18 cellular contexts compared by ENCODE assay signal in genomic region chr3:17081520-17081919, GRCh38.
DNase-seq lines count a peak whose midpoint lies in the region; ATAC-seq and TF ChIP-seq lines count a peak whose summit lies in the region.
"Had no signal": no experiment of that assay in that cellular context is flagged by ENCODE, and none has a peak within 500 bp of the region (broad histone marks: within the 10 kb centered on the region; RNA-seq: fewer than 3 reads in every experiment).

No MANE protein-coding gene starts in this region.

- intact Hi-C loops in left ventricle myocardium superior (cut with micrococcal nuclease) = no loop called here
- intact Hi-C loops in gastrocnemius medialis (cut with DNase I; ENCODE audit: low total_unique reads) = no loop called here

- H3K27ac ChIP-seq in gastrocnemius medialis = peak overlapping the region; percentile 62 to 94 (median 79)
- H3K27ac ChIP-seq in coronary artery = no peak overlapping the region
- H3K27ac ChIP-seq: BLaER1 treated with 17β-estradiol and CSF1 and Interleukin-3, amounts not matched to agents 10 nM and 100 nM; KMS-11 had no signal

- peaks cover 17 to 25% of the 10 kb centered on the region in 2 donors for H3K4me1 ChIP-seq in gastrocnemius medialis
- H3K4me1 ChIP-seq: BLaER1 treated with 17β-estradiol and CSF1 and Interleukin-3, amounts not matched to agents 10 nM and 100 nM had no signal

- H3K9me3 ChIP-seq in gastrocnemius medialis = no peaks in the 10 kb centered on the region

- in situ Hi-C loops in G401 (cut with HindIII; ENCODE audit: low sequenced_read_pairs) (no loop called here), astrocyte of the cerebellum (cut with HindIII; ENCODE audit: low sequenced_read_pairs) (no loop called here), gastrocnemius medialis (cut with MboI; ENCODE audit: low sequenced_read_pairs in 4 of 4) (no loop called here)

- peak; percentile 53 for DNase-seq in G401 (ENCODE audit: low spot score)
- DNase-seq in astrocyte of the cerebellum (ENCODE audit: low read depth) = peak; percentile 23
- peak; percentile 35 for DNase-seq in left ventricle myocardium superior
- DNase-seq in gastrocnemius medialis = peak in 1 of 2 donors; percentile 52
- no peak for DNase-seq in coronary artery (ENCODE audit: low spot score)
- DNase-seq in NCI-H2029 treated with DMSO at 0.1 percent for 48 hours (lab: John Stamatoyannopoulos, UW) = no peak
- no peak for DNase-seq in HCEC 1CT
- DNase-seq: DMS79, HFFc6, MV-4-11, NCI-H1694 treated with DMSO at 0.1 percent for 48 hours, NCI-H2107, NCI-H510A, NCI-H774, OCI-M1, SHP77 treated with DMSO at 0.1 percent for 48 hours had no signal

- no peak overlapping the region for H3K4me3 ChIP-seq in astrocyte of the cerebellum (ENCODE audit: low read depth, low read length)
- no peak overlapping the region for H3K4me3 ChIP-seq in gastrocnemius medialis
- H3K4me3 ChIP-seq in coronary artery = no peak overlapping the region
- H3K4me3 ChIP-seq: BLaER1 treated with 17β-estradiol and CSF1 and Interleukin-3, amounts not matched to agents 10 nM and 100 nM had no signal

- H3K36me3 ChIP-seq in gastrocnemius medialis = peaks cover 0 to 3% of the 10 kb centered on the region in 2 donors

- TF ChIP-seq POLR2A in gastrocnemius medialis (IDR thresholded peaks at IDR 0.05) = no peak

- TF ChIP-seq CTCF in astrocyte of the cerebellum (IDR thresholded peaks at IDR 0.05; ENCODE audit: low read depth, low read length, missing control alignments) (no peak), gastrocnemius medialis (IDR thresholded peaks at IDR 0.05 in 4 of 5, conservative IDR thresholded peaks at IDR 0.05 in 1 of 5) (no peak), coronary artery (IDR thresholded peaks at IDR 0.05) (no peak)

- peak; percentile 51 for ATAC-seq in left ventricle myocardium superior
- peak; percentile 43 to 68 for ATAC-seq in gastrocnemius medialis

- no peaks in the 10 kb centered on the region for H3K27me3 ChIP-seq in gastrocnemius medialis
- H3K27me3 ChIP-seq: BLaER1 treated with 17β-estradiol and CSF1 and Interleukin-3, amounts not matched to agents 10 nM and 100 nM had no signal

Comparison
In these comparisons a context has a peak if more than half of its experiments do, and no peak if none do; other contexts are left out.
1. DNase-seq: peak in G401 (single experiment), astrocyte of the cerebellum (single experiment) and left ventricle myocardium superior (single experiment); none in coronary artery (single experiment), NCI-H2029 treated with DMSO at 0.1 percent for 48 hours (single experiment) and HCEC 1CT (single experiment).
2. H3K27ac ChIP-seq: peak in gastrocnemius medialis (4 of 4); none in coronary artery (0 of 2).